Comparison of ENCODE assay signal across 24 cellular contexts in genomic region chr12:113099364-113099763, GRCh38. TPM values are rescaled to one million over a fixed set of nuclear protein-coding genes. Genes with fewer than 3 reads are reported as not detected.
"Had no signal": no experiment of that assay in that cellular context is flagged by ENCODE, and none has a peak within 500 bp of the region (broad histone marks: within the 10 kb centered on the region; RNA-seq: fewer than 3 reads in every experiment).

No MANE protein-coding gene starts in this region.

- H3K9me3 ChIP-seq: esophagus squamous epithelium, heart right ventricle, left lung, prostate gland, right atrium auricular region, testis, upper lobe of left lung had no signal

- H3K4me3 Mint-ChIP-seq: activated naive CD8-positive, alpha-beta T cell; activated T-cell treated with anti-CD3 and anti-CD28 coated beads, Interleukin-2, amount 50 U/mL, for 72 hours; effector memory CD8-positive, alpha-beta T cell; neural crest cell had no signal

- ATAC-seq: activated CD4-positive, CD25-positive, alpha-beta regulatory T cell treated with anti-CD3 and anti-CD28 coated beads, Interleukin-2, amount 50 U/mL, for 24 hours; activated T-cell treated with anti-CD3 and anti-CD28 coated beads, Interleukin-2, amount 50 U/mL, for 72 hours; effector memory CD8-positive, alpha-beta T cell; left lung had no signal

- H3K27ac ChIP-seq: cardiac muscle cell, heart right ventricle, left lung, right atrium auricular region, testis, upper lobe of left lung had no signal

- H3K4me1 ChIP-seq: prostate gland had no signal

- H3K27me3 Mint-ChIP-seq: activated naive CD8-positive, alpha-beta T cell; effector memory CD8-positive, alpha-beta T cell had no signal

- DNase-seq: activated CD4-positive, alpha-beta T cell treated with anti-CD3 and anti-CD28 coated beads, Interleukin-2, amount 50 U/mL, for 1 hour; activated CD8-positive, alpha-beta memory T cell treated with anti-CD3 and anti-CD28 coated beads for 24 hours; activated CD8-positive, alpha-beta memory T cell treated with anti-CD3 and anti-CD28 coated beads, Interleukin-2, amount 50 U/mL, for 48 hours; activated gamma-delta T cell; activated T-cell treated with anti-CD3 and anti-CD28 coated beads, Interleukin-2, amount 50 U/mL, for 72 hours; dermis blood vessel endothelial cell; effector memory CD8-positive, alpha-beta T cell; esophagus squamous epithelium; heart right ventricle; left lung; mammary epithelial cell; stimulated activated CD4-positive, alpha-beta T cell treated with anti-CD3 and anti-CD28 coated beads, Interleukin-2, amount 100 ng/mL, for 48 hours; testis; upper lobe of left lung had no signal

- H3K27me3 ChIP-seq: right atrium auricular region, testis, upper lobe of left lung had no signal

- H3K9me3 Mint-ChIP-seq: activated T-cell treated with anti-CD3 and anti-CD28 coated beads, Interleukin-2, amount 50 U/mL, for 72 hours; effector memory CD8-positive, alpha-beta T cell; neural crest cell had no signal

- H3K27ac Mint-ChIP-seq: activated naive CD8-positive, alpha-beta T cell; activated T-cell treated with anti-CD3 and anti-CD28 coated beads, Interleukin-2, amount 50 U/mL, for 72 hours; effector memory CD8-positive, alpha-beta T cell had no signal

- H3K36me3 Mint-ChIP-seq: activated naive CD8-positive, alpha-beta T cell had no signal

- H3K36me3 ChIP-seq: cardiac muscle cell, heart right ventricle, left lung, prostate gland, right atrium auricular region, upper lobe of left lung had no signal

- H3K4me3 ChIP-seq: cardiac muscle cell, esophagus squamous epithelium, heart right ventricle, left lung, prostate gland, right atrium auricular region, testis, upper lobe of left lung had no signal

RNA-seq across cellular contexts. Expression of gene RASAL1, which starts 36.2 kb away (rescaled TPM):
- total RNA-seq: heart right ventricle, myocyte, neural crest cell, omental fat pad, right atrium auricular region, skeletal muscle tissue had no signal
- polyA plus RNA-seq: heart right ventricle had no signal

RNA-seq across cellular contexts. Expression of gene CFAP73, which starts 50.2 kb away (rescaled TPM):
- total RNA-seq: cardiac muscle cell, dermis blood vessel endothelial cell, heart right ventricle, kidney epithelial cell, mammary epithelial cell, myocyte, neural crest cell, omental fat pad, right atrium auricular region, skeletal muscle tissue had no signal
- polyA plus RNA-seq: cardiac muscle cell, mammary epithelial cell had no signal
